In the genomic region with DNA sequence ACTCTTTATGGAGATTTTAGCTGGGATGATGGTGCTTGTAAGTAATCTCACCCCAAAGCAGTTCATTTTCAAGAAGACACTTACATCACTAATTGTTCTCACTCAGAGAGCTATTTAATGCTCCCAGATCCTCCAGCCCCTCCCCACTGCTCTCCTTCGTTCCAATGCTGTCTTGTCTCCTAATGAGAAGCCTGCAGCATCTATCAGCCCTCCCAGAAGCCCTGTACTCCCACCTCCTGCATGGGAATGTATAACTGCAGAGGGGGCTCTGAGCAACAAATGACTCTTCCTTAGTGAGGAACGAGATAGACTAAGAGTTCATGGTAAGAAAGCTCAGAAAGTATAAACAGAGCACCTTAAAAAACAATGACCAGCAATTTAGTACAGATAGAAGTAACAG, we compare ENCODE assay signal across 17 cellular contexts.
"Had no signal": no experiment of that assay in that cellular context is flagged by ENCODE, and none has a peak within 500 bp of the region (broad histone marks: within the 10 kb centered on the region; RNA-seq: fewer than 3 reads in every experiment).

No MANE protein-coding gene starts in this region.

- H3K27me3 ChIP-seq: body of pancreas had no signal

- ATAC-seq: body of pancreas, esophagus mucosa, right cardiac atrium, T-cell had no signal

- H3K9ac ChIP-seq: SK-N-SH had no signal

- H3K79me2 ChIP-seq: hepatocyte had no signal

- H3K4me2 ChIP-seq: hepatocyte, SK-N-SH had no signal

- H3K4me3 ChIP-seq: body of pancreas, coronary artery, hepatocyte, prostate gland, thoracic aorta had no signal

- H3K4me3 Mint-ChIP-seq: T-cell had no signal

- H3K4me1 ChIP-seq: body of pancreas, prostate gland had no signal

- H3K9me3 ChIP-seq: body of pancreas, prostate gland, thoracic aorta had no signal

- DNase-seq: activated CD4-positive, alpha-beta T cell treated with anti-CD3 and anti-CD28 coated beads, Interleukin-2, amount 50 U/mL, for 48 hours; activated CD4-positive, CD25-positive, alpha-beta regulatory T cell treated with anti-CD3 and anti-CD28 coated beads, Interleukin-2, amount 50 U/mL, for 72 hours; activated naive CD4-positive, alpha-beta T cell treated with Interleukin-2 at 50 U/mL for 16 hours; amniotic stem cell; body of pancreas; central memory CD4-positive, alpha-beta T cell; kidney glomerular epithelial cell; right cardiac atrium; SK-N-SH; small intestine; T-cell; T1000 had no signal

- H3K36me3 Mint-ChIP-seq: T-cell had no signal

- H2AFZ ChIP-seq: hepatocyte had no signal

- H3K27ac ChIP-seq: body of pancreas, coronary artery, hepatocyte, prostate gland, thoracic aorta had no signal

- H3K36me3 ChIP-seq: prostate gland, thoracic aorta had no signal
